8 cellular contexts compared by ENCODE assay signal in the genomic region with DNA sequence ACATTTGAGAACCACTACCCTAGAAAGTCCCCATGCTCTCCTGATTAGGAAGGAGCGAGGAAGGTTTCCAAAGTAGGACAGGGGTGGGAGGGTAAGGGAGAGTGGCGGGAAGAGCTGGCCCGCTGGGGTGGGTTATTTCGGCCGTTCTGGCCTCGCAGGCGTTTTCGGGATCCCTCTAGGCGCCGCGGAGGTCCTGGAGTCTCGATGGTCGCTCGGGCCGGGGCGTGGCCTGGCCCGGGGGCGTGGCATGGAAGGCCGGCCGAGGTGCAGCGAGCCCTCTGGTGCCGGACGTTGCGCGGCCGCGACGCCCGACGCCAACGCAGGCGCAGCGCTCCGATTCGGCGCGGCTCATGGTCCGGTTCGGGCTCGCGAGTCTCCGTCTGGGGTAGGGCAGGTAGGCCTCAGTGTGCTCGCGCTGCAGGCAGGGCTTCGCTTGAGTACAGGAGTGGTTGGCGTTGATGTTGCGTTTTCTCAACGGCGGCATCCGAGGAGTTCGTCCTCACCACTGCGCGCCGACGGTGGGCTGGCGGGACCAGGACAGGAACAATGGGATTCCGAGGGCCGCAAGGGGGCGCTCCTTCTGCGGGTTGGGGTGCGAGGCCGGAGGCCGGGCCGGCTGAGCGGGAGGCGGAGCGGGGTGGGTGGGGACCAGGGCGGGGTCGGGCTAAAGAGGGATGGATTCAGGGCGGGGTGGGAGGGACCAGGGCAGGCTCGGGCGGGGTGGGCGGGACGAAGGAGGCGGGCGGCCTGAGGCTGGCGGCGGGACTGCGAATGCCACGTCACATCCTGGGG. TPM values are rescaled to one million over a fixed set of nuclear protein-coding genes. Genes with fewer than 3 reads are reported as not detected.
DNase-seq lines count a peak whose midpoint lies in the region; ATAC-seq and TF ChIP-seq lines count a peak whose summit lies in the region.

Gene PGBD2, plus strand, starts transcription at position 287 of the 792 bp plus-strand sequence. CDS start 7,628 bp downstream, outside the sequence.

- H3K27ac ChIP-seq in heart left ventricle (peak within 1 kb of the TSS; percentile 88 to 99 (median 95)), upper lobe of left lung (peak within 1 kb of the TSS; percentile 92 to 96 (median 94))

- H3K9me3 ChIP-seq in heart left ventricle = no peaks in the 10 kb centered on the region
- H3K9me3 ChIP-seq in upper lobe of left lung = no peaks in the 10 kb centered on the region

- 1 to 2% (median 1%) methylated on average over 48 to 80 of the region's 80 CpGs for WGBS in heart left ventricle, 4 donors
- 3% methylated on average over 32 of the region's 80 CpGs; no CpG with 5 or more reads in 1 of the 2 donors for WGBS in upper lobe of left lung, 2 donors

- DNase-seq in NCI-H1092 (lab: John Stamatoyannopoulos, UW) (peak; percentile 90), SKM-1 treated with dmso at 0.1 percent for 144 hours (lab: John Stamatoyannopoulos, UW; ENCODE audit: unreplicated experiment) (peak; percentile 94), heart left ventricle (peak; percentile 93 to 97 (median 95)), posterior cingulate gyrus (peak; percentile 83 to 98 (median 93)), upper lobe of left lung (peak; percentile 95 to 99)
- peak; percentile 92 for DNase-seq in activated naive CD8-positive, alpha-beta T cell treated with anti-CD3 and anti-CD28 coated beads, Interleukin-2, amount 50 U/mL, for 16 hours (ENCODE audit: low read depth, low spot score)

- peak in 1 of 2 donors; percentile 86 for TF ChIP-seq POLR2A in heart left ventricle (IDR thresholded peaks at IDR 0.05)
- peak in 3 of 4 donors; percentile 55 to 93 (median 77) for TF ChIP-seq POLR2A in upper lobe of left lung (IDR thresholded peaks at IDR 0.05)

- ATAC-seq in HG02623 (IDR thresholded peaks at IDR 0.05; ENCODE audit: unreplicated experiment) = peak; percentile 90
- ATAC-seq in heart left ventricle = peak; percentile 91 to 97 (median 95)
- ATAC-seq in upper lobe of left lung (ENCODE audit: low FRiP score in 2 of 2) = peak; percentile 96 to 99

- H3K4me3 ChIP-seq in heart left ventricle = peak within 1 kb of the TSS; percentile 53 to 94 (median 78)
- peak within 1 kb of the TSS; percentile 52 to 91 (median 67) for H3K4me3 ChIP-seq in upper lobe of left lung

- no peak for TF ChIP-seq EP300 in upper lobe of left lung (IDR thresholded peaks at IDR 0.05)

- intact Hi-C loops in heart left ventricle (cut with DNase I) (loop anchor here in 5 of 10 donors (1.0 to 2.0 kb wide), 5 partner anchors 33 to 80 kb away; partner anchors contain the start of genes ZNF672 (in 2 of the 5) and ZNF692 (in 2 of the 5)), posterior cingulate gyrus (cut with DNase I) (no loop called here)

- peak; percentile 76 for TF ChIP-seq CTCF in GM12872 (IDR thresholded peaks at IDR 0.05; ENCODE audit: insufficient read depth, low read depth, low read length)
- peak; percentile 44 to 80 (median 62) for TF ChIP-seq CTCF in heart left ventricle (IDR thresholded peaks at IDR 0.05)
- TF ChIP-seq CTCF in upper lobe of left lung (IDR thresholded peaks at IDR 0.05) = peak; percentile 66 to 97 (median 88)

- H3K4me1 ChIP-seq in heart left ventricle = peaks cover 0 to 18% (median 13%) of the 10 kb centered on the region in 12 donors
- H3K4me1 ChIP-seq in upper lobe of left lung = peaks cover 10 to 14% (median 11%) of the 10 kb centered on the region in 4 donors

- H3K27me3 ChIP-seq in heart left ventricle = peaks cover 0 to 5% (median 0%) of the 10 kb centered on the region in 9 donors
- no peaks in the 10 kb centered on the region for H3K27me3 ChIP-seq in upper lobe of left lung

- H3K36me3 ChIP-seq in heart left ventricle = peaks cover 0 to 3% (median 0%) of the 10 kb centered on the region in 9 donors
- H3K36me3 ChIP-seq in upper lobe of left lung = peaks cover 0 to 3% (median 0%) of the 10 kb centered on the region in 4 donors

RNA-seq across cellular contexts. Expression of gene PGBD2, which starts in this region (rescaled TPM):
- total RNA-seq in heart left ventricle (1 to 10 TPM; 1.5 to 3.9 (median 2.6) TPM), upper lobe of left lung (10 to 100 TPM in 2 of 6 donors, 1 to 10 TPM in 4; 5.6 to 19.9 (median 6.7) TPM)
- 1 to 10 TPM; 2.1 TPM for polyA plus RNA-seq in heart left ventricle

Comparison
In these comparisons a context has a peak if more than half of its experiments do, and no peak if none do; other contexts are left out.
1. Peak in every context shown above with its lines: DNase-seq, ATAC-seq, H3K4me3 ChIP-seq and H3K27ac ChIP-seq.